Comparison of ENCODE assay signal across 23 cellular contexts in genomic region chr7:79523426-79523825, GRCh38.
"Had no signal": no experiment of that assay in that cellular context is flagged by ENCODE, and none has a peak within 500 bp of the region (broad histone marks: within the 10 kb centered on the region; RNA-seq: fewer than 3 reads in every experiment).

No MANE protein-coding gene starts in this region.

- ATAC-seq: foreskin keratinocyte; left lobe of liver; natural killer cell treated with Interleukin-12 subunit alpha and Interleukin-12 subunit beta and Interleukin-15 and Interleukin-18, amount 100 ng/mL, for 72 hours had no signal

- H3K27me3 ChIP-seq: foreskin keratinocyte, neutrophil had no signal

- H3K36me3 ChIP-seq: neutrophil had no signal

- FAIRE-seq: colon, kidney had no signal

- H3K9me3 ChIP-seq: neutrophil had no signal

- H3K27ac ChIP-seq: foreskin keratinocyte, neutrophil had no signal

- DNase-seq: activated CD4-positive, alpha-beta T cell treated with anti-CD3 and anti-CD28 coated beads, Interleukin-2, amount 10 ng/mL, durations not matched to agents 7 days and 5 days; activated CD8-positive, alpha-beta memory T cell treated with anti-CD3 and anti-CD28 coated beads for 24 hours; activated CD8-positive, alpha-beta memory T cell treated with anti-CD3 and anti-CD28 coated beads, Interleukin-2, amount 50 U/mL, for 48 hours; activated effector memory CD4-positive, alpha-beta T cell treated with Interleukin-2 at 50 U/mL for 16 hours; activated naive CD4-positive, alpha-beta T cell treated with anti-CD3 and anti-CD28 coated beads, Interleukin-2, amount 50 U/mL, for 16 hours; activated T-cell treated with anti-CD3 and anti-CD28 coated beads, Interleukin-2, amount 50 U/mL, for 48 hours; amniotic stem cell; caudate nucleus; erythroblast; foreskin keratinocyte; glutamatergic neuron; hypothalamus; kidney; retina; stimulated activated CD4-positive, alpha-beta T cell treated with anti-CD3 and anti-CD28 coated beads, Interleukin-12 subunit alpha, Interleukin-12 subunit beta, amount 100 ng/mL, for 4 hours; stimulated activated CD4-positive, alpha-beta T cell treated with anti-CD3 and anti-CD28 coated beads, Interleukin-1b, Interleukin-23, amount 100 ng/mL, for 48 hours; stimulated activated CD8-positive, alpha-beta memory T cell treated with anti-CD3 and anti-CD28 coated beads, Interleukin-4, amount 100 ng/mL, for 48 hours; stimulated activated naive CD4-positive, alpha-beta T cell had no signal

- H3K4me3 ChIP-seq: lung had no signal
